ENCODE assay signal across 18 cellular contexts in genomic region chr11:114066046-114066648, GRCh38. TPM values are rescaled to one million over a fixed set of nuclear protein-coding genes. Genes with fewer than 3 reads are reported as not detected.
DNase-seq lines count a peak whose midpoint lies in the region; ATAC-seq and TF ChIP-seq lines count a peak whose summit lies in the region.
"Had no signal": no experiment of that assay in that cellular context is flagged by ENCODE, and none has a peak within 500 bp of the region (broad histone marks: within the 10 kb centered on the region; RNA-seq: fewer than 3 reads in every experiment).

No MANE protein-coding gene starts in this region.

- DNase-seq in right cardiac atrium: no peak
- DNase-seq in cardiac septum (ENCODE audit: low spot score): no peak
- peak; percentile 51 for DNase-seq in posterior vena cava (ENCODE audit: low spot score)
- DNase-seq in vagina (ENCODE audit: extremely low spot score in 2 of 2): no peak
- no peak for DNase-seq in NCI-H2029 (lab: John Stamatoyannopoulos, UW)
- no peak for DNase-seq in NCI-H187 treated with DMSO at 0.1 percent for 48 hours (lab: John Stamatoyannopoulos, UW)
- DNase-seq: IMR-90, NCI-H1105, NCI-H345, PC-3, spleen, SW 1271 had no signal

- no peaks in the 10 kb centered on the region for H3K9me3 Mint-ChIP-seq in activated naive CD4-positive, alpha-beta T cell treated with anti-CD3 and anti-CD28 coated beads, Interleukin-2, amount 50 U/mL, for 24 hours

- H3K36me3 ChIP-seq in vagina: peaks cover 4 to 79% of the 10 kb centered on the region in 2 donors

- no peak for TF ChIP-seq POLR2A in vagina (IDR thresholded peaks at IDR 0.05)

- no peak for TF ChIP-seq CTCF in vagina (IDR thresholded peaks at IDR 0.05)

- H3K27me3 Mint-ChIP-seq in activated naive CD4-positive, alpha-beta T cell treated with anti-CD3 and anti-CD28 coated beads, Interleukin-2, amount 50 U/mL, for 24 hours: no peaks in the 10 kb centered on the region

- H3K4me3 Mint-ChIP-seq in activated naive CD4-positive, alpha-beta T cell treated with anti-CD3 and anti-CD28 coated beads, Interleukin-2, amount 50 U/mL, for 24 hours: peak overlapping the region; percentile 49

- H3K27ac Mint-ChIP-seq in activated naive CD4-positive, alpha-beta T cell treated with anti-CD3 and anti-CD28 coated beads, Interleukin-2, amount 50 U/mL, for 24 hours: no peak overlapping the region

- no peak overlapping the region for H3K27ac ChIP-seq in right cardiac atrium (ENCODE audit: low read length)
- H3K27ac ChIP-seq in vagina: no peak overlapping the region

- H3K9me3 ChIP-seq in right cardiac atrium (ENCODE audit: control insufficient read depth, low read length) (no peaks in the 10 kb centered on the region), vagina (no peaks in the 10 kb centered on the region)
- H3K9me3 ChIP-seq: spleen had no signal

- no peaks in the 10 kb centered on the region for H3K36me3 Mint-ChIP-seq in activated naive CD4-positive, alpha-beta T cell treated with anti-CD3 and anti-CD28 coated beads, Interleukin-2, amount 50 U/mL, for 24 hours

- peaks cover 6% of the 10 kb centered on the region for H3K4me1 Mint-ChIP-seq in activated naive CD4-positive, alpha-beta T cell treated with anti-CD3 and anti-CD28 coated beads, Interleukin-2, amount 50 U/mL, for 24 hours

- H3K4me1 ChIP-seq in right cardiac atrium (ENCODE audit: control insufficient read depth, insufficient read depth, low read length) (peaks cover 59% of the 10 kb centered on the region), vagina (peaks cover 89% of the 10 kb centered on the region)

- ATAC-seq in right cardiac atrium: no peak
- ATAC-seq in HG02840 (IDR thresholded peaks at IDR 0.05; ENCODE audit: low FRiP score, unreplicated experiment): no peak
- ATAC-seq: GM12878, PC-3 had no signal

- intact Hi-C loops in right cardiac atrium (cut with DNase I): loop anchor here in 2 of 4 donors (5.0 to 10.0 kb wide), 2 partner anchors 36 to 119 kb away; no protein-coding TSS in a partner anchor
- intact Hi-C loops in cardiac septum (cut with DNase I): no loop called here
- intact Hi-C loops in posterior vena cava (cut with DNase I): loop anchor here in 1 of 2 donors (10.0 kb wide), 2 partner anchors 109 to 189 kb away; no protein-coding TSS in a partner anchor
- intact Hi-C loops in vagina (cut with DNase I): no loop called here

- H3K4me3 ChIP-seq in right cardiac atrium (ENCODE audit: low read length) (peak overlapping the region; percentile 38), vagina (peak overlapping the region; percentile 81 to 97)
- H3K4me3 ChIP-seq: GM12878, lung had no signal

- 83% methylated on average over 14 of the region's 14 CpGs for WGBS in right cardiac atrium

- no peaks in the 10 kb centered on the region for H3K27me3 ChIP-seq in right cardiac atrium (ENCODE audit: control insufficient read depth, insufficient read depth)
- H3K27me3 ChIP-seq in vagina: no peaks in the 10 kb centered on the region

RNA-seq across cellular contexts. Expression of gene ZBTB16, which starts 6.6 kb away (rescaled TPM):
- total RNA-seq in right cardiac atrium: 10 to 100 TPM; 61.5 to 89.7 (median 79.4) TPM
- 49.8 TPM for polyA plus RNA-seq in right cardiac atrium
- 25.4 TPM for total RNA-seq in cardiac septum
- total RNA-seq in posterior vena cava: 100 to 1,000 TPM; 188 to 208 TPM
- total RNA-seq in vagina: 243 TPM
- total RNA-seq: Daoy, IMR-90, PC-3 had no signal
- polyA plus RNA-seq: BJ, GM12878, IMR-90 had no signal
